In the genomic region with DNA sequence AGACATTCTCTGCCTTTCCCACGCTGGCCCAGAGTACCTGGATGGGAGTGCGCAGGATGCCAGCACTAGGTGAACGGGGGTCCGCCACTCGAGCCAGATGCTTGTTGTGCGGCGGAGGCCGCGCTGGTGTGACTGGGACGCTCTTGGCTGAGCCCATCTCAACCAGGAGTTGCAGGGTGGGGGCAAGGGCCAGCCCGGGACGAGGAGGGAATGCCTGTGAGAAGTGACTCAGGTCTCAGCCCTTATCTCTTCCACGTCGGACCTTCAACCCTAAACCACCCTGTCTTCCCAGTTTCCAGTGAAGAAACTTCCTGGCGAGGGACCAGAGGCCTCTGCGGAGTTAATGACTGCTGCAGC, we compare ENCODE assay signal across 8 cellular contexts. TPM values are rescaled to one million over a fixed set of nuclear protein-coding genes. Genes with fewer than 3 reads are reported as not detected.
DNase-seq lines count a peak whose midpoint lies in the region; ATAC-seq lines count a peak whose summit lies in the region.

No MANE protein-coding gene starts in this region.

- POLR2A ChIA-PET in activated CD4-positive, alpha-beta memory T cell treated with anti-CD3 and anti-CD28 coated beads, Interleukin-2, amount 10 ng/mL, durations not matched to agents 7 days and 5 days (lab: Charles Lee): interaction anchor here (0.5 to 8.9 kb wide), 35 partner anchors 9 to 380 kb away, joined by 3 to 312 read pairs (median 9); a partner anchor contains a TSS

- H3K4me3 Mint-ChIP-seq in T-helper 1 cell treated with Interleukin-12 subunit alpha and Interleukin-12 subunit beta and Interleukin-4 antibody, amounts not matched to agents 30 μg/mL and 1 μg/mL, for 36 hours: peak overlapping the region; percentile 89
- H3K4me3 Mint-ChIP-seq in activated CD4-positive, alpha-beta memory T cell treated with anti-CD3 and anti-CD28 coated beads, Interleukin-2, amount 10 ng/mL, durations not matched to agents 7 days and 5 days: peak overlapping the region; percentile 85
- peak overlapping the region; percentile 87 to 92 for H3K4me3 Mint-ChIP-seq in stimulated activated naive B cell treated with anti-CD40 and anti-IgM and Interleukin-4, amounts not matched to agents 10 μg/mL and 1 μg/mL and 100 μg/mL, for 72 hours

- CTCF ChIA-PET in activated CD4-positive, alpha-beta memory T cell treated with anti-CD3 and anti-CD28 coated beads, Interleukin-2, amount 10 ng/mL, durations not matched to agents 7 days and 5 days (lab: Charles Lee): interaction anchor here (1.0 to 8.6 kb wide), 13 partner anchors 15 to 280 kb away, joined by 3 to 161 read pairs (median 6); a partner anchor contains a TSS

- no peak for ATAC-seq in stimulated activated naive B cell treated with anti-CD40 and anti-IgM and Interleukin-4, amounts not matched to agents 10 μg/mL and 1 μg/mL and 100 μg/mL, for 72 hours (replicated peaks)
- no peak for ATAC-seq in HG03457 (IDR thresholded peaks at IDR 0.05; ENCODE audit: unreplicated experiment)

- DNase-seq in T-helper 1 cell: no peak
- DNase-seq in activated CD4-positive, alpha-beta memory T cell treated with anti-CD3 and anti-CD28 coated beads, Interleukin-2, amount 10 ng/mL, durations not matched to agents 7 days and 5 days: no peak
- DNase-seq in stimulated activated naive B cell treated with anti-CD40 and anti-IgM and Interleukin-4, amounts not matched to agents 10 μg/mL and 1 μg/mL and 100 μg/mL, for 72 hours: no peak
- no peak for DNase-seq in HCEC 1CT
- no peak for DNase-seq in activated CD4-positive, CD25-positive, alpha-beta regulatory T cell (lab: John Stamatoyannopoulos, UW)

- H3K4me1 Mint-ChIP-seq in T-helper 1 cell treated with Interleukin-12 subunit alpha and Interleukin-12 subunit beta and Interleukin-4 antibody, amounts not matched to agents 30 μg/mL and 1 μg/mL, for 36 hours (ENCODE audit: low read depth): peaks cover 41% of the 10 kb centered on the region
- H3K4me1 Mint-ChIP-seq in activated CD4-positive, alpha-beta memory T cell treated with anti-CD3 and anti-CD28 coated beads, Interleukin-2, amount 10 ng/mL, durations not matched to agents 7 days and 5 days: peaks cover 50% of the 10 kb centered on the region
- peaks cover 37 to 62% of the 10 kb centered on the region in 2 donors for H3K4me1 Mint-ChIP-seq in stimulated activated naive B cell treated with anti-CD40 and anti-IgM and Interleukin-4, amounts not matched to agents 10 μg/mL and 1 μg/mL and 100 μg/mL, for 72 hours

- H3K27me3 Mint-ChIP-seq in T-helper 1 cell treated with Interleukin-12 subunit alpha and Interleukin-12 subunit beta and Interleukin-4 antibody, amounts not matched to agents 30 μg/mL and 1 μg/mL, for 36 hours (ENCODE audit: low read depth): no peaks in the 10 kb centered on the region
- no peaks in the 10 kb centered on the region for H3K27me3 Mint-ChIP-seq in activated CD4-positive, alpha-beta memory T cell treated with anti-CD3 and anti-CD28 coated beads, Interleukin-2, amount 10 ng/mL, durations not matched to agents 7 days and 5 days
- H3K27me3 Mint-ChIP-seq in stimulated activated naive B cell treated with anti-CD40 and anti-IgM and Interleukin-4, amounts not matched to agents 10 μg/mL and 1 μg/mL and 100 μg/mL, for 72 hours: no peaks in the 10 kb centered on the region

- peak overlapping the region; percentile 99 for H3K27ac Mint-ChIP-seq in T-helper 1 cell treated with Interleukin-12 subunit alpha and Interleukin-12 subunit beta and Interleukin-4 antibody, amounts not matched to agents 30 μg/mL and 1 μg/mL, for 36 hours
- H3K27ac Mint-ChIP-seq in activated CD4-positive, alpha-beta memory T cell treated with anti-CD3 and anti-CD28 coated beads, Interleukin-2, amount 10 ng/mL, durations not matched to agents 7 days and 5 days: peak overlapping the region; percentile 100
- H3K27ac Mint-ChIP-seq in stimulated activated naive B cell treated with anti-CD40 and anti-IgM and Interleukin-4, amounts not matched to agents 10 μg/mL and 1 μg/mL and 100 μg/mL, for 72 hours: peak overlapping the region; percentile 32

- peak overlapping the region; percentile 99 for H3K4me3 ChIP-seq in iPS-11a (ENCODE audit: low read depth, low read length)

- H3K36me3 Mint-ChIP-seq in T-helper 1 cell treated with Interleukin-12 subunit alpha and Interleukin-12 subunit beta and Interleukin-4 antibody, amounts not matched to agents 30 μg/mL and 1 μg/mL, for 36 hours (ENCODE audit: low read depth): peaks cover 33% of the 10 kb centered on the region
- H3K36me3 Mint-ChIP-seq in activated CD4-positive, alpha-beta memory T cell treated with anti-CD3 and anti-CD28 coated beads, Interleukin-2, amount 10 ng/mL, durations not matched to agents 7 days and 5 days (ENCODE audit: low read depth): peaks cover 50% of the 10 kb centered on the region
- peaks cover 7 to 8% of the 10 kb centered on the region in 2 donors for H3K36me3 Mint-ChIP-seq in stimulated activated naive B cell treated with anti-CD40 and anti-IgM and Interleukin-4, amounts not matched to agents 10 μg/mL and 1 μg/mL and 100 μg/mL, for 72 hours

- no peaks in the 10 kb centered on the region for H3K9me3 Mint-ChIP-seq in T-helper 1 cell treated with Interleukin-12 subunit alpha and Interleukin-12 subunit beta and Interleukin-4 antibody, amounts not matched to agents 30 μg/mL and 1 μg/mL, for 36 hours
- no peaks in the 10 kb centered on the region for H3K9me3 Mint-ChIP-seq in activated CD4-positive, alpha-beta memory T cell treated with anti-CD3 and anti-CD28 coated beads, Interleukin-2, amount 10 ng/mL, durations not matched to agents 7 days and 5 days
- no peaks in the 10 kb centered on the region for H3K9me3 Mint-ChIP-seq in stimulated activated naive B cell treated with anti-CD40 and anti-IgM and Interleukin-4, amounts not matched to agents 10 μg/mL and 1 μg/mL and 100 μg/mL, for 72 hours

RNA-seq across cellular contexts. Expression of a gene that starts 0.3 kb away (rescaled TPM):
- 100 to 1,000 TPM in 1 of 2 experiments, 10 to 100 TPM in 1; 96.5 to 101 TPM for total RNA-seq in activated CD4-positive, alpha-beta memory T cell treated with anti-CD3 and anti-CD28 coated beads, Interleukin-2, amount 10 ng/mL, durations not matched to agents 7 days and 5 days

RNA-seq across cellular contexts. Expression of a gene that starts 1.2 kb away (rescaled TPM):
- 100 to 1,000 TPM in 1 of 2 experiments, 10 to 100 TPM in 1; 91.4 to 109 TPM for total RNA-seq in activated CD4-positive, alpha-beta memory T cell treated with anti-CD3 and anti-CD28 coated beads, Interleukin-2, amount 10 ng/mL, durations not matched to agents 7 days and 5 days

RNA-seq across cellular contexts. Expression of a gene that starts 10.0 kb away (rescaled TPM):
- not detected for total RNA-seq in activated CD4-positive, alpha-beta memory T cell treated with anti-CD3 and anti-CD28 coated beads, Interleukin-2, amount 10 ng/mL, durations not matched to agents 7 days and 5 days

RNA-seq across cellular contexts. Expression of a gene that starts 16.6 kb away (rescaled TPM):
- total RNA-seq in activated CD4-positive, alpha-beta memory T cell treated with anti-CD3 and anti-CD28 coated beads, Interleukin-2, amount 10 ng/mL, durations not matched to agents 7 days and 5 days: 1,000 to 10,000 TPM; 1,228 to 1,253 TPM

RNA-seq across cellular contexts. Expression of a gene that starts 22.3 kb away (rescaled TPM):
- 10 to 100 TPM; 11.1 to 11.2 TPM for total RNA-seq in activated CD4-positive, alpha-beta memory T cell treated with anti-CD3 and anti-CD28 coated beads, Interleukin-2, amount 10 ng/mL, durations not matched to agents 7 days and 5 days

Comparison
In these comparisons a context has a peak if more than half of its experiments do, and no peak if none do; other contexts are left out.
1. H3K27ac Mint-ChIP-seq: peak in every context shown above with its lines; median percentile 100 in activated CD4-positive, alpha-beta memory T cell treated with anti-CD3 and anti-CD28 coated beads, Interleukin-2, amount 10 ng/mL, durations not matched to agents 7 days and 5 days; 99 in T-helper 1 cell treated with Interleukin-12 subunit alpha and Interleukin-12 subunit beta and Interleukin-4 antibody, amounts not matched to agents 30 μg/mL and 1 μg/mL, for 36 hours; 32 in stimulated activated naive B cell treated with anti-CD40 and anti-IgM and Interleukin-4, amounts not matched to agents 10 μg/mL and 1 μg/mL and 100 μg/mL, for 72 hours.